ENCODE assay signal across 22 cellular contexts in genomic region chr11:96357794-96358193, GRCh38. TPM values are rescaled to one million over a fixed set of nuclear protein-coding genes. Genes with fewer than 3 reads are reported as not detected.
DNase-seq lines count a peak whose midpoint lies in the region; ATAC-seq, FAIRE-seq and TF ChIP-seq lines count a peak whose summit lies in the region.
"Had no signal": no experiment of that assay in that cellular context is flagged by ENCODE, and none has a peak within 500 bp of the region (broad histone marks: within the 10 kb centered on the region; RNA-seq: fewer than 3 reads in every experiment).

No MANE protein-coding gene starts in this region.

- CTCF ChIA-PET in A673 (lab: Charles Lee) = interaction anchor here (0.6 kb wide), 1 partner anchor 107 kb away, joined by 3 read pairs; no protein-coding TSS in a partner anchor

- H3K9ac ChIP-seq in DND-41 (ENCODE audit: low read depth, low read length) = no peak overlapping the region

- no peak for TF ChIP-seq CTCF in DND-41 (IDR thresholded peaks at IDR 0.05; ENCODE audit: borderline replicate concordance, extremely low read depth, low read length, poor library complexity, severe bottlenecking)
- TF ChIP-seq CTCF in A673 (conservative IDR thresholded peaks at IDR 0.05; ENCODE audit: low read depth, low read length) = no peak

- no peak overlapping the region for H3K4me2 ChIP-seq in DND-41 (ENCODE audit: insufficient read depth, low read length)
- H3K4me2 ChIP-seq: hepatocyte, smooth muscle cell had no signal

- intact Hi-C loops in left cardiac atrium (cut with DNase I) = no loop called here
- intact Hi-C loops in A673 (cut with micrococcal nuclease; ENCODE audit: unreplicated experiment) = no loop called here

- no peaks in the 10 kb centered on the region for H3K9me3 Mint-ChIP-seq in activated naive CD8-positive, alpha-beta T cell treated with anti-CD3 and anti-CD28 coated beads for 36 hours
- H3K9me3 Mint-ChIP-seq: central memory CD8-positive, alpha-beta T cell; neural crest cell had no signal

- no peaks in the 10 kb centered on the region for H3K79me2 ChIP-seq in DND-41 (ENCODE audit: insufficient read depth, low read length)
- H3K79me2 ChIP-seq: hepatocyte had no signal

- H3K4me3 ChIP-seq in DND-41 (ENCODE audit: low read depth in 1 of 2, low read length in 2 of 2) (no peak overlapping the region), A673 (ENCODE audit: low read depth, low read length, poor library complexity, severe bottlenecking) (no peak overlapping the region)
- H3K4me3 ChIP-seq: hepatocyte, psoas muscle, smooth muscle cell had no signal

- peak overlapping the region; percentile 86 for H3K27ac Mint-ChIP-seq in activated naive CD8-positive, alpha-beta T cell treated with anti-CD3 and anti-CD28 coated beads for 36 hours

- peaks cover 28% of the 10 kb centered on the region for H3K36me3 Mint-ChIP-seq in activated naive CD8-positive, alpha-beta T cell treated with anti-CD3 and anti-CD28 coated beads for 36 hours

- peak overlapping the region; percentile 20 for H3K4me3 Mint-ChIP-seq in activated naive CD8-positive, alpha-beta T cell treated with anti-CD3 and anti-CD28 coated beads for 36 hours
- H3K4me3 Mint-ChIP-seq: central memory CD8-positive, alpha-beta T cell; neural crest cell had no signal

- H3K27ac ChIP-seq in DND-41 (ENCODE audit: low read length) (no peak overlapping the region), A673 (ENCODE audit: low read depth, low read length, poor library complexity, severe bottlenecking) (no peak overlapping the region)
- H3K27ac ChIP-seq: hepatocyte, psoas muscle had no signal

- H3K36me3 ChIP-seq in DND-41 (ENCODE audit: insufficient read depth, low read length) (peaks cover 39% of the 10 kb centered on the region), A673 (ENCODE audit: insufficient read depth, low read length, poor library complexity, severe bottlenecking) (peaks cover 11% of the 10 kb centered on the region)

- POLR2A ChIA-PET in A673 (lab: Charles Lee; ENCODE audit: low non-redundant PET) = no interaction called here

- peaks cover 29% of the 10 kb centered on the region for H3K4me1 Mint-ChIP-seq in activated naive CD8-positive, alpha-beta T cell treated with anti-CD3 and anti-CD28 coated beads for 36 hours
- H3K4me1 Mint-ChIP-seq: neural crest cell had no signal

- no peak overlapping the region for H2AFZ ChIP-seq in DND-41 (ENCODE audit: low read depth, low read length)
- H2AFZ ChIP-seq: hepatocyte had no signal

- H3K4me1 ChIP-seq in DND-41 (ENCODE audit: insufficient read depth, low read length) (no peaks in the 10 kb centered on the region), A673 (ENCODE audit: insufficient read depth, low read length, poor library complexity, severe bottlenecking) (no peaks in the 10 kb centered on the region)
- H3K4me1 ChIP-seq: psoas muscle had no signal

- ATAC-seq in DND-41 (ENCODE audit: insufficient read depth, low read depth) (peak; percentile 74), HG02884 (IDR thresholded peaks at IDR 0.05; ENCODE audit: unreplicated experiment) (peak; percentile 57), left cardiac atrium (no peak)
- ATAC-seq: psoas muscle had no signal

- no peak for DNase-seq in DND-41
- DNase-seq in GM18507 (ENCODE audit: extremely low spot score, insufficient read length, low read depth) = no peak
- peak; percentile 31 for DNase-seq in activated naive CD8-positive, alpha-beta T cell treated with anti-CD3 and anti-CD28 coated beads for 36 hours
- DNase-seq in islet precursor cell = no peak
- DNase-seq in left cardiac atrium = no peak
- no peak for DNase-seq in ecto neural progenitor cell (ENCODE audit: low spot score)
- no peak for DNase-seq in A673 (ENCODE audit: low spot score)
- DNase-seq: amygdala; COR-L47; effector memory CD4-positive, alpha-beta T cell; EL; KBM-7; kidney; NCI-H2029 treated with DMSO at 0.1 percent for 48 hours; NCI-H524; psoas muscle; SHP77 treated with DMSO at 0.1 percent for 48 hours had no signal

- FAIRE-seq in GM18507 (lab: Jason Lieb, UNC) = peak; percentile 31
- FAIRE-seq: kidney had no signal

- no peaks in the 10 kb centered on the region for H3K9me3 ChIP-seq in DND-41 (ENCODE audit: insufficient read depth, low read length, severe bottlenecking)
- H3K9me3 ChIP-seq in A673 (ENCODE audit: low read depth, low read length, poor library complexity, severe bottlenecking) = no peaks in the 10 kb centered on the region
- H3K9me3 ChIP-seq: psoas muscle had no signal

- BruUV-seq in A673 (replicated peaks; lab: Mats Ljungman, UMichigan) = no TSS peak

- H4K20me1 ChIP-seq in DND-41 (ENCODE audit: insufficient read depth, low read length) = no peaks in the 10 kb centered on the region

- H3K27me3 Mint-ChIP-seq in activated naive CD8-positive, alpha-beta T cell treated with anti-CD3 and anti-CD28 coated beads for 36 hours = no peaks in the 10 kb centered on the region
- H3K27me3 Mint-ChIP-seq: central memory CD8-positive, alpha-beta T cell had no signal

- H3K27me3 ChIP-seq in DND-41 (ENCODE audit: insufficient read depth, low read length, poor library complexity) = no peaks in the 10 kb centered on the region
- H3K27me3 ChIP-seq in A673 (replicated peaks; ENCODE audit: insufficient read depth, low read depth, low read length, poor library complexity) = no peaks in the 10 kb centered on the region
- H3K27me3 ChIP-seq: hepatocyte had no signal

RNA-seq across cellular contexts. Expression of gene MAML2, which starts 14.8 kb away (rescaled TPM):
- 10 to 100 TPM; 14.1 to 14.3 TPM for total RNA-seq in activated naive CD8-positive, alpha-beta T cell treated with anti-CD3 and anti-CD28 coated beads for 36 hours
- 1 to 10 TPM; 6.8 to 9.3 TPM for total RNA-seq in left cardiac atrium
- total RNA-seq in A673 (2021) = 6.4 and 7.9 TPM in 2 replicates

RNA-seq across cellular contexts. Expression of gene CCDC82, which starts 31.9 kb away (rescaled TPM):
- 10 to 100 TPM; 25.0 to 28.3 TPM for total RNA-seq in activated naive CD8-positive, alpha-beta T cell treated with anti-CD3 and anti-CD28 coated beads for 36 hours
- total RNA-seq in left cardiac atrium = 10 to 100 TPM; 17.4 to 18.0 TPM
- 30.5 and 33.1 TPM in 2 replicates for total RNA-seq in A673 (2021)

RNA-seq across cellular contexts. Expression of gene JRKL, which starts 32.0 kb away (rescaled TPM):
- 1 to 10 TPM; 8.5 to 9.7 TPM for total RNA-seq in activated naive CD8-positive, alpha-beta T cell treated with anti-CD3 and anti-CD28 coated beads for 36 hours
- 1 to 10 TPM; 7.0 to 7.3 TPM for total RNA-seq in left cardiac atrium
- total RNA-seq in A673 (2021) = 11.0 and 12.7 TPM in 2 replicates

Comparison
In these comparisons a context has a peak if more than half of its experiments do, and no peak if none do; other contexts are left out.
1. ATAC-seq: peak in DND-41 (single experiment) and HG02884 (single experiment); none in left cardiac atrium (0 of 2).